ENCODE assay signal across 10 cellular contexts in the genomic region with DNA sequence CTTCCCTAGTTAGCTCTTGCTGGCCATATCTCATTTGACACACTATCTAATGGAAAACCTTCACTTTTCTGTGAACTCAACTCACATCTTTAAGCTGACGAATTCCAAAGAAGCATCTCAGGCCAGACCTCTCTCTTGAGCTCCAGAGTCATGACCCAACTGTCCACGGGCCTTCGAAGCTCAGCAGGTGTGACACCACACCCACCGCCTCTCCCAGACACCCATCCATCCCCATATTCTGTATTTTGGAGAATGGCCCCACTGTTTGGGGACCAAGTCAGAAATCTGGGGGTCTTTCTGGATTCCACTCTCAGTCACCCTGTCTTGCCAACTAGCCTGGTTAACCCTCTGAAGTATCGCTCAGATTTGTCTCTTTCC.
"Had no signal": no experiment of that assay in that cellular context is flagged by ENCODE, and none has a peak within 500 bp of the region (broad histone marks: within the 10 kb centered on the region; RNA-seq: fewer than 3 reads in every experiment).

No MANE protein-coding gene starts in this region.

- H3K36me3 ChIP-seq: pancreas, suprapubic skin, thyroid gland, uterus had no signal

- H3K9me3 Mint-ChIP-seq: naive B cell, nephron, type B pancreatic cell had no signal

- H3K36me3 Mint-ChIP-seq: naive B cell, type B pancreatic cell had no signal

- H3K4me1 ChIP-seq: uterus had no signal

- H3K4me3 ChIP-seq: hepatocyte, lung, pancreas, suprapubic skin, thyroid gland, uterus had no signal

- H3K27ac ChIP-seq: suprapubic skin had no signal

- H3K9me3 ChIP-seq: pancreas, suprapubic skin, thyroid gland, uterus had no signal

- H3K27me3 ChIP-seq: dorsolateral prefrontal cortex, hepatocyte, pancreas, suprapubic skin, thyroid gland, uterus had no signal

- H3K79me2 ChIP-seq: hepatocyte had no signal
